8 cellular contexts compared by ENCODE assay signal in the genomic region with DNA sequence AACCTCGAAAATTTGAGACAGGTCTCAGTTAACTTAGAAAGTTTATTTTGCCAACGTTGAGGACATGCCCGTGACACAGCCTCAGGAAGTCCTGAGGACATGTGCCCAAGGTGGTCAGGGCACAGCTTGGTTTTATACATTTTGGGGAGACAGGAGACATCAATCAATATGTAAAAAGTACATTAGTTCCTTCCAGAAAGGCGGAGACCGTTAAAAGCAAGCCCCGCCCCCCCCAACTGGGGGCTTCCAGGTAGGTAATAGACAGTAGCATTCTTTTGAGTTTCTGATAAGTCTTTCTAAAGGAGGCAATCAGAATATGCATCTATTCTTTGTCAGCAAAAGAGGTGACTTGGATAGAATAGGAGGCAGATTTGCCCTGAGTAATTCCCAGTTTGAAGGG. TPM values are rescaled to one million over a fixed set of nuclear protein-coding genes. Genes with fewer than 3 reads are reported as not detected.
DNase-seq lines count a peak whose midpoint lies in the region; ATAC-seq and TF ChIP-seq lines count a peak whose summit lies in the region.

No MANE protein-coding gene starts in this region.

- 19% methylated on average over 6 of the region's 6 CpGs for WGBS in mesenchymal stem cell
- WGBS in aorta, 2 donors, result 24 to 28% methylated on average over 6 of the region's 6 CpGs

- H3K9ac ChIP-seq in mesenchymal stem cell (ENCODE audit: low read length), result peak overlapping the region; percentile 87

- H2BK12ac ChIP-seq in mesenchymal stem cell (ENCODE audit: low read length in 2 of 2), result no peak overlapping the region

- no peak overlapping the region for H2BK120ac ChIP-seq in mesenchymal stem cell (ENCODE audit: low read depth, low read length)

- H2BK5ac ChIP-seq in mesenchymal stem cell (ENCODE audit: low read depth, low read length, poor library complexity, severe bottlenecking), result no peak overlapping the region

- H3K27ac ChIP-seq in brain microvascular endothelial cell, result no peak overlapping the region
- H3K27ac ChIP-seq in mesenchymal stem cell (ENCODE audit: low read length, poor library complexity, severe bottlenecking), result no peak overlapping the region
- no peak overlapping the region for H3K27ac ChIP-seq in aorta (ENCODE audit: low read depth in 1 of 2, low read length in 2 of 2)

- peaks cover 8% of the 10 kb centered on the region for H3K79me1 ChIP-seq in mesenchymal stem cell (replicated peaks; ENCODE audit: low read length, poor library complexity, severe bottlenecking)

- H3K9me3 ChIP-seq in mesenchymal stem cell (ENCODE audit: control insufficient read depth, low read length) (no peaks in the 10 kb centered on the region), aorta (ENCODE audit: control insufficient read depth, low read length) (no peaks in the 10 kb centered on the region)

- H3K18ac ChIP-seq in mesenchymal stem cell (ENCODE audit: low read depth in 1 of 2, low read length in 2 of 2), result peak overlapping the region; percentile 56 to 88

- H3K4me3 ChIP-seq in brain microvascular endothelial cell (ENCODE audit: low read depth, low read length), result peak overlapping the region; percentile 81
- H3K4me3 ChIP-seq in mesenchymal stem cell (ENCODE audit: insufficient read depth in 1 of 2, low read depth in 1 of 2, low read length in 2 of 2), result peak overlapping the region; percentile 88 to 98
- peak overlapping the region in 1 of 2 donors; percentile 68 for H3K4me3 ChIP-seq in aorta (ENCODE audit: low read length in 2 of 2)

- intact Hi-C loops in aorta (cut with DNase I), result no loop called here

- no peaks in the 10 kb centered on the region for H3K27me3 ChIP-seq in brain microvascular endothelial cell (replicated peaks)
- H3K27me3 ChIP-seq in mesenchymal stem cell (ENCODE audit: control insufficient read depth in 1 of 2, insufficient read depth in 1 of 2, low read length in 2 of 2), result no peaks in the 10 kb centered on the region
- H3K27me3 ChIP-seq in aorta (ENCODE audit: control insufficient read depth in 1 of 2, insufficient read depth in 2 of 2, low read length in 1 of 2), result no peaks in the 10 kb centered on the region

- in situ Hi-C loops in brain microvascular endothelial cell (cut with HindIII; ENCODE audit: low pct_ligation_motif_present, low sequenced_read_pairs), result no loop called here

- H3K4ac ChIP-seq in mesenchymal stem cell (ENCODE audit: low read depth in 1 of 2, low read length in 2 of 2), result peak overlapping the region; percentile 1 to 2

- peak; percentile 6 for DNase-seq in stimulated activated CD4-positive, alpha-beta T cell treated with anti-CD3 and anti-CD28 coated beads, Interleukin-12 subunit alpha, Interleukin-12 subunit beta, amount 100 ng/mL, for 4 hours
- DNase-seq in stimulated activated CD4-positive, alpha-beta T cell treated with anti-CD3 and anti-CD28 coated beads, Interleukin-2, amount 100 ng/mL, for 48 hours, result no peak
- DNase-seq in brain microvascular endothelial cell (no peak), mesenchymal stem cell (no peak), aorta (no peak), cerebellum (ENCODE audit: low spot score) (no peak), Ammon's horn (ENCODE audit: low spot score) (no peak)

- no peak overlapping the region for H3K23ac ChIP-seq in mesenchymal stem cell (ENCODE audit: low read length in 2 of 2)

- H2AFZ ChIP-seq in mesenchymal stem cell (ENCODE audit: low read depth, low read length), result peak overlapping the region; percentile 51

- no peak overlapping the region for H2BK15ac ChIP-seq in mesenchymal stem cell (ENCODE audit: low read depth, poor library complexity, severe bottlenecking)

- H2AK5ac ChIP-seq in mesenchymal stem cell (ENCODE audit: low read length, severe bottlenecking), result no peak overlapping the region

- no peak overlapping the region for H4K8ac ChIP-seq in mesenchymal stem cell (ENCODE audit: low read length)

- ATAC-seq in HG03460 (IDR thresholded peaks at IDR 0.05; ENCODE audit: unreplicated experiment) (peak; percentile 4), aorta (ENCODE audit: low FRiP score) (peak; percentile 2)

- H3K36me3 ChIP-seq in brain microvascular endothelial cell (replicated peaks) (peaks cover 5% of the 10 kb centered on the region), mesenchymal stem cell (ENCODE audit: control insufficient read depth in 1 of 2, insufficient read depth in 2 of 2, low read depth in 1 of 2, low read length in 2 of 2) (peaks cover 0 to 25% of the 10 kb centered on the region in 2 experiments), aorta (ENCODE audit: control insufficient read depth in 1 of 2, insufficient read depth in 2 of 2, low read length in 1 of 2) (no peaks in the 10 kb centered on the region)

- no peak overlapping the region for H4K91ac ChIP-seq in mesenchymal stem cell (ENCODE audit: low read length)

- no peak overlapping the region for H3K14ac ChIP-seq in mesenchymal stem cell (ENCODE audit: low read length in 2 of 2)

- peak overlapping the region; percentile 47 for H3K4me2 ChIP-seq in mesenchymal stem cell (ENCODE audit: low read length, poor library complexity, severe bottlenecking)

- H3K4me1 ChIP-seq in mesenchymal stem cell (ENCODE audit: control insufficient read depth, insufficient read depth, low read depth, low read length) (no peaks in the 10 kb centered on the region), aorta (ENCODE audit: control insufficient read depth in 1 of 2, insufficient read depth in 2 of 2, low read length in 2 of 2) (peaks cover 0 to 4% of the 10 kb centered on the region in 2 donors)

- no peak for TF ChIP-seq CTCF in brain microvascular endothelial cell (IDR thresholded peaks at IDR 0.05; ENCODE audit: low read depth, low read length, missing control alignments)

RNA-seq across cellular contexts. Expression of gene MOCS2, which starts 0.6 kb away (rescaled TPM):
- 38.0 TPM for polyA plus RNA-seq in mesenchymal stem cell (2013, experiment 1 of 2)
- 38.0 TPM for polyA plus RNA-seq in mesenchymal stem cell (2013, experiment 2 of 2)
- 10 to 100 TPM; 36.5 to 39.2 TPM for total RNA-seq in aorta
- 100 to 1,000 TPM in 1 of 2 donors, 10 to 100 TPM in 1; 67.7 to 130 TPM for polyA plus RNA-seq in aorta
- total RNA-seq in cerebellum, result 26.3 TPM
